Comparison of ENCODE assay signal across 1 cellular context in genomic region chr2:11984556-11985158, GRCh38.
TF ChIP-seq lines count a peak whose summit lies in the region.

No MANE protein-coding gene starts in this region.

TF ChIP-seq in H1, 55 proteins besides CTCF, POLR2A, EP300 and RAD21:
- TF ChIP-seq CTBP2 (IDR thresholded peaks at IDR 0.05; ENCODE audit: borderline replicate concordance, insufficient read depth, insufficient read length, low read length) = no peak
- TF ChIP-seq CHD7 (IDR thresholded peaks at IDR 0.05; ENCODE audit: insufficient replicate concordance, low read length) = no peak
- TF ChIP-seq JUND (IDR thresholded peaks at IDR 0.05; ENCODE audit: low read length) = no peak
- TF ChIP-seq SIRT6 (IDR thresholded peaks at IDR 0.05; ENCODE audit: low read length) = no peak
- no peak for TF ChIP-seq TAF7 (optimal IDR thresholded peaks at IDR 0.05; ENCODE audit: borderline replicate concordance, low read depth, low read length)
- no peak for TF ChIP-seq SAP30 (IDR thresholded peaks at IDR 0.05; ENCODE audit: insufficient read depth, insufficient replicate concordance, low read length)
- no peak for TF ChIP-seq RXRA (IDR thresholded peaks at IDR 0.05; ENCODE audit: insufficient read depth, low read depth, low read length)
- no peak for TF ChIP-seq HDAC2 (IDR thresholded peaks at IDR 0.05; ENCODE audit: borderline replicate concordance in 1 of 2, low read depth in 2 of 2, low read length in 2 of 2)
- TF ChIP-seq KDM5A (IDR thresholded peaks at IDR 0.05; ENCODE audit: low read length) = no peak
- TF ChIP-seq RBBP5 (IDR thresholded peaks at IDR 0.05; ENCODE audit: borderline replicate concordance, low read depth, low read length) = no peak
- TF ChIP-seq GABPA (IDR thresholded peaks at IDR 0.05; ENCODE audit: borderline replicate concordance, insufficient read depth, low read length) = no peak
- no peak for TF ChIP-seq USF2 (IDR thresholded peaks at IDR 0.05; ENCODE audit: low read length)
- TF ChIP-seq PHF8 (conservative IDR thresholded peaks at IDR 0.05; ENCODE audit: low read depth, low read length) = no peak
- TF ChIP-seq CREB1 (IDR thresholded peaks at IDR 0.05) = no peak
- no peak for TF ChIP-seq NRF1 (IDR thresholded peaks at IDR 0.05; ENCODE audit: low read depth, low read length)
- TF ChIP-seq TCF12 (IDR thresholded peaks at IDR 0.05; ENCODE audit: low read depth, low read length) = no peak
- no peak for TF ChIP-seq SUZ12 (IDR thresholded peaks at IDR 0.05; ENCODE audit: low read length)
